ENCODE assay signal across 40 cellular contexts in the genomic region with DNA sequence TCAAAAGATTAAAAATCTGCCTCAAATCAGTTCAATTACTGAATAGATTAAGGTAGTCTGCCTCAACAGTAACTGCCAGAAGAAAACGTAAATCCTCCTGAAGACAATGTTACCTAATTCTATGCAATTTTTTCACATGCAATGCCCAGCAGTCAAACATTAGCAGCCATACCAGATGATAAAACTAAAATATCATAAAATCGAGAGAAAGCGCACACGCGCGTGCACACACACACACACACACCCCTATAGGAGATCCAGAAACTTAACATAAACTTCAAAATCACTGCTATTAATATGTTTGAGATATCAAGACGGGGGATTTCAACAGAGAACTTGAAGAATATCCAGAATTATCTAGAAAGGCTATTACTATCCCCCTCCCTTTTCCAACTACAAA.
"Had no signal": no experiment of that assay in that cellular context is flagged by ENCODE, and none has a peak within 500 bp of the region (broad histone marks: within the 10 kb centered on the region; RNA-seq: fewer than 3 reads in every experiment).

No MANE protein-coding gene starts in this region.

- H3K4me3 ChIP-seq: adrenal gland, ascending aorta, body of pancreas, breast epithelium, cardiac muscle cell had no signal

- H3K4me1 Mint-ChIP-seq: activated naive CD4-positive, alpha-beta T cell treated with anti-CD3 and anti-CD28 coated beads, Interleukin-2, amount 10 ng/mL, durations not matched to agents 7 days and 5 days; activated naive CD8-positive, alpha-beta T cell treated with anti-CD3 and anti-CD28 coated beads, Interleukin-2, amount 10 ng/mL, durations not matched to agents 7 days and 5 days had no signal

- H3K27ac ChIP-seq: adrenal gland, ascending aorta, body of pancreas, brain microvascular endothelial cell, breast epithelium, cardiac muscle cell had no signal

- H3K9me3 Mint-ChIP-seq: activated naive CD4-positive, alpha-beta T cell treated with anti-CD3 and anti-CD28 coated beads for 36 hours; activated naive CD4-positive, alpha-beta T cell treated with anti-CD3 and anti-CD28 coated beads, Interleukin-2, amount 10 ng/mL, durations not matched to agents 7 days and 5 days; activated naive CD4-positive, alpha-beta T cell treated with anti-CD3 and anti-CD28 coated beads, Interleukin-2, amount 50 U/mL, for 24 hours; activated naive CD4-positive, alpha-beta T cell treated with anti-CD3 and anti-CD28 coated beads, Interleukin-2, amount 50 U/mL, for 72 hours; activated naive CD8-positive, alpha-beta T cell treated with anti-CD3 and anti-CD28 coated beads for 36 hours; activated naive CD8-positive, alpha-beta T cell treated with anti-CD3 and anti-CD28 coated beads, Interleukin-2, amount 10 ng/mL, durations not matched to agents 7 days and 5 days; activated naive CD8-positive, alpha-beta T cell treated with anti-CD3 and anti-CD28 coated beads, Interleukin-2, amount 50 U/mL, for 24 hours; activated T-cell treated with anti-CD3 and anti-CD28 coated beads, Interleukin-2, amount 50 U/mL, for 24 hours; activated T-cell treated with anti-CD3 and anti-CD28 coated beads, Interleukin-2, amount 50 U/mL, for 4 hours; activated T-cell treated with anti-CD3 and anti-CD28 coated beads, Interleukin-2, amount 50 U/mL, for 72 hours; activated T-helper 1 cell treated with anti-CD3 and anti-CD28 coated beads, Interleukin-12 subunit alpha, Interleukin-12 subunit beta, Interleukin-2, Interleukin-4 antibody, amounts not matched to agents 30 ng/mL and 10 ng/mL and 1 ng/mL, durations not matched to agents 14 hours and 24 hours and 36 hours; activated T-helper 17 cell treated with anti-CD3 and anti-CD28 coated beads, Interleukin-2, amount 50 U/mL, for 72 hours; activated T-helper 2 cell treated with anti-CD3 and anti-CD28 coated beads, Interferon-gamma antibody, Interleukin-2, Interleukin-4, amounts not matched to agents 10 μg/mL and 5 μg/mL and 100 μg/mL, durations not matched to agents 14 hours and 24 hours and 36 hours; central memory CD8-positive, alpha-beta T cell had no signal

- ATAC-seq: activated naive CD4-positive, alpha-beta T cell treated with anti-CD3 and anti-CD28 coated beads, Interleukin-2, amount 50 U/mL, for 72 hours; activated naive CD8-positive, alpha-beta T cell treated with anti-CD3 and anti-CD28 coated beads, Interleukin-2, amount 50 U/mL, for 24 hours; activated T-cell treated with anti-CD3 and anti-CD28 coated beads, Interleukin-2, amount 50 U/mL, for 4 hours; activated T-cell treated with anti-CD3 and anti-CD28 coated beads, Interleukin-2, amount 50 U/mL, for 72 hours; activated T-helper 17 cell treated with anti-CD3 and anti-CD28 coated beads, Interleukin-2, amount 50 U/mL, for 72 hours; body of pancreas had no signal

- H3K9me3 ChIP-seq: adrenal gland, ascending aorta, body of pancreas, breast epithelium had no signal

- H3K36me3 ChIP-seq: adrenal gland, ascending aorta, brain microvascular endothelial cell, breast epithelium, cardiac muscle cell had no signal

- H3K4me3 Mint-ChIP-seq: activated naive CD4-positive, alpha-beta T cell treated with anti-CD3 and anti-CD28 coated beads for 36 hours; activated naive CD4-positive, alpha-beta T cell treated with anti-CD3 and anti-CD28 coated beads, Interleukin-2, amount 10 ng/mL, durations not matched to agents 7 days and 5 days; activated naive CD4-positive, alpha-beta T cell treated with anti-CD3 and anti-CD28 coated beads, Interleukin-2, amount 50 U/mL, for 24 hours; activated naive CD8-positive, alpha-beta T cell; activated naive CD8-positive, alpha-beta T cell treated with anti-CD3 and anti-CD28 coated beads for 36 hours; activated naive CD8-positive, alpha-beta T cell treated with anti-CD3 and anti-CD28 coated beads, Interleukin-2, amount 10 ng/mL, durations not matched to agents 7 days and 5 days; activated naive CD8-positive, alpha-beta T cell treated with anti-CD3 and anti-CD28 coated beads, Interleukin-2, amount 50 U/mL, for 24 hours; activated T-cell treated with anti-CD3 and anti-CD28 coated beads, Interleukin-2, amount 50 U/mL, for 24 hours; activated T-cell treated with anti-CD3 and anti-CD28 coated beads, Interleukin-2, amount 50 U/mL, for 4 hours; activated T-cell treated with anti-CD3 and anti-CD28 coated beads, Interleukin-2, amount 50 U/mL, for 72 hours; activated T-helper 1 cell treated with anti-CD3 and anti-CD28 coated beads, Interleukin-12 subunit alpha, Interleukin-12 subunit beta, Interleukin-2, Interleukin-4 antibody, amounts not matched to agents 30 ng/mL and 10 ng/mL and 1 ng/mL, durations not matched to agents 14 hours and 24 hours and 36 hours; activated T-helper 17 cell treated with anti-CD3 and anti-CD28 coated beads, Interleukin-2, amount 50 U/mL, for 72 hours; brain; central memory CD8-positive, alpha-beta T cell had no signal

- DNase-seq: activated effector memory CD4-positive, alpha-beta T cell treated with anti-CD3 and anti-CD28 coated beads, Interleukin-2, amount 50 U/mL, for 16 hours; activated effector memory CD4-positive, alpha-beta T cell treated with Interleukin-2 at 50 U/mL for 16 hours; activated gamma-delta T cell; activated gamma-delta T cell treated with Interleukin-2 at 50 U/mL for 16 hours; activated naive CD4-positive, alpha-beta T cell; activated naive CD4-positive, alpha-beta T cell treated with anti-CD3 and anti-CD28 coated beads for 36 hours; activated naive CD4-positive, alpha-beta T cell treated with anti-CD3 and anti-CD28 coated beads, Interleukin-2, amount 10 ng/mL, durations not matched to agents 7 days and 5 days; activated naive CD4-positive, alpha-beta T cell treated with anti-CD3 and anti-CD28 coated beads, Interleukin-2, amount 50 U/mL, for 16 hours; activated naive CD4-positive, alpha-beta T cell treated with Interleukin-2 at 50 U/mL for 16 hours; activated naive CD8-positive, alpha-beta T cell treated with anti-CD3 and anti-CD28 coated beads for 36 hours; activated naive CD8-positive, alpha-beta T cell treated with anti-CD3 and anti-CD28 coated beads, Interleukin-2, amount 10 ng/mL, durations not matched to agents 7 days and 5 days; activated naive CD8-positive, alpha-beta T cell treated with anti-CD3 and anti-CD28 coated beads, Interleukin-2, amount 50 U/mL, for 24 hours; activated T-cell treated with anti-CD3 and anti-CD28 coated beads, Interleukin-2, amount 50 U/mL, for 1 hour; activated T-cell treated with anti-CD3 and anti-CD28 coated beads, Interleukin-2, amount 50 U/mL, for 24 hours; activated T-cell treated with anti-CD3 and anti-CD28 coated beads, Interleukin-2, amount 50 U/mL, for 4 hours; activated T-cell treated with anti-CD3 and anti-CD28 coated beads, Interleukin-2, amount 50 U/mL, for 48 hours; activated T-cell treated with anti-CD3 and anti-CD28 coated beads, Interleukin-2, amount 50 U/mL, for 72 hours; adrenal gland; amniotic stem cell; amygdala; anterior cingulate cortex; aorta; body of pancreas; brain microvascular endothelial cell; caudate nucleus; central memory CD4-positive, alpha-beta T cell; cerebellar nuclear complex had no signal

- H3K27ac Mint-ChIP-seq: activated naive CD4-positive, alpha-beta T cell treated with anti-CD3 and anti-CD28 coated beads for 36 hours; activated naive CD4-positive, alpha-beta T cell treated with anti-CD3 and anti-CD28 coated beads, Interleukin-2, amount 10 ng/mL, durations not matched to agents 7 days and 5 days; activated naive CD4-positive, alpha-beta T cell treated with anti-CD3 and anti-CD28 coated beads, Interleukin-2, amount 50 U/mL, for 24 hours; activated naive CD4-positive, alpha-beta T cell treated with anti-CD3 and anti-CD28 coated beads, Interleukin-2, amount 50 U/mL, for 72 hours; activated naive CD8-positive, alpha-beta T cell; activated naive CD8-positive, alpha-beta T cell treated with anti-CD3 and anti-CD28 coated beads for 36 hours; activated naive CD8-positive, alpha-beta T cell treated with anti-CD3 and anti-CD28 coated beads, Interleukin-2, amount 10 ng/mL, durations not matched to agents 7 days and 5 days; activated naive CD8-positive, alpha-beta T cell treated with anti-CD3 and anti-CD28 coated beads, Interleukin-2, amount 50 U/mL, for 24 hours; activated T-cell treated with anti-CD3 and anti-CD28 coated beads, Interleukin-2, amount 50 U/mL, for 24 hours; activated T-cell treated with anti-CD3 and anti-CD28 coated beads, Interleukin-2, amount 50 U/mL, for 72 hours; activated T-helper 1 cell treated with anti-CD3 and anti-CD28 coated beads, Interleukin-12 subunit alpha, Interleukin-12 subunit beta, Interleukin-2, Interleukin-4 antibody, amounts not matched to agents 30 ng/mL and 10 ng/mL and 1 ng/mL, durations not matched to agents 14 hours and 24 hours and 36 hours; activated T-helper 17 cell treated with anti-CD3 and anti-CD28 coated beads, Interleukin-2, amount 50 U/mL, for 72 hours; activated T-helper 2 cell treated with anti-CD3 and anti-CD28 coated beads, Interferon-gamma antibody, Interleukin-2, Interleukin-4, amounts not matched to agents 10 μg/mL and 5 μg/mL and 100 μg/mL, durations not matched to agents 14 hours and 24 hours and 36 hours had no signal

- H3K27me3 ChIP-seq: adrenal gland, ascending aorta, body of pancreas, brain microvascular endothelial cell, breast epithelium, cardiac muscle cell had no signal

- FAIRE-seq: astrocyte, bronchial epithelial cell had no signal

- H3K36me3 Mint-ChIP-seq: activated naive CD4-positive, alpha-beta T cell treated with anti-CD3 and anti-CD28 coated beads, Interleukin-2, amount 10 ng/mL, durations not matched to agents 7 days and 5 days; activated naive CD4-positive, alpha-beta T cell treated with anti-CD3 and anti-CD28 coated beads, Interleukin-2, amount 50 U/mL, for 72 hours; activated naive CD8-positive, alpha-beta T cell; activated naive CD8-positive, alpha-beta T cell treated with anti-CD3 and anti-CD28 coated beads for 36 hours had no signal

- H3K27me3 Mint-ChIP-seq: activated naive CD4-positive, alpha-beta T cell treated with anti-CD3 and anti-CD28 coated beads, Interleukin-2, amount 10 ng/mL, durations not matched to agents 7 days and 5 days; activated naive CD4-positive, alpha-beta T cell treated with anti-CD3 and anti-CD28 coated beads, Interleukin-2, amount 50 U/mL, for 24 hours; activated naive CD8-positive, alpha-beta T cell; activated naive CD8-positive, alpha-beta T cell treated with anti-CD3 and anti-CD28 coated beads for 36 hours; activated naive CD8-positive, alpha-beta T cell treated with anti-CD3 and anti-CD28 coated beads, Interleukin-2, amount 10 ng/mL, durations not matched to agents 7 days and 5 days; activated naive CD8-positive, alpha-beta T cell treated with anti-CD3 and anti-CD28 coated beads, Interleukin-2, amount 50 U/mL, for 24 hours; activated T-cell treated with anti-CD3 and anti-CD28 coated beads, Interleukin-2, amount 50 U/mL, for 24 hours; activated T-helper 17 cell treated with anti-CD3 and anti-CD28 coated beads, Interleukin-2, amount 50 U/mL, for 72 hours; brain; central memory CD8-positive, alpha-beta T cell had no signal
